Comparison of ENCODE assay signal across 28 cellular contexts in genomic region chr9:109948453-109948852, GRCh38.
"Had no signal": no experiment of that assay in that cellular context is flagged by ENCODE, and none has a peak within 500 bp of the region (broad histone marks: within the 10 kb centered on the region; RNA-seq: fewer than 3 reads in every experiment).

No MANE protein-coding gene starts in this region.

- H3K9me3 ChIP-seq: esophagus squamous epithelium, gastrocnemius medialis, heart right ventricle, left lung, lower lobe of right lung, mucosa of descending colon had no signal

- ATAC-seq: effector memory CD8-positive, alpha-beta T cell; esophagus mucosa; gastrocnemius medialis; heart right ventricle; left cardiac atrium; left lung; left ventricle myocardium superior; lower lobe of right lung; mucosa of descending colon; naive thymus-derived CD8-positive, alpha-beta T cell had no signal

- H3K36me3 Mint-ChIP-seq: naive B cell; naive thymus-derived CD8-positive, alpha-beta T cell had no signal

- H3K27me3 ChIP-seq: esophagus squamous epithelium, gastrocnemius medialis, heart right ventricle, left lung had no signal

- FAIRE-seq: endometrium, islet of Langerhans, keratinocyte had no signal

- H3K27me3 Mint-ChIP-seq: dendritic cell treated with granulocyte-macrophage colony-stimulating factor and Interleukin-4, amounts not matched to agents 40 ng/mL and 50 ng/mL, for 4 days; naive B cell had no signal

- H3K27ac Mint-ChIP-seq: dendritic cell treated with granulocyte-macrophage colony-stimulating factor and Interleukin-4, amounts not matched to agents 40 ng/mL and 50 ng/mL, for 4 days; effector memory CD8-positive, alpha-beta T cell; endodermal cell; mesothelial cell of epicardium; naive thymus-derived CD8-positive, alpha-beta T cell had no signal

- H3K4me1 ChIP-seq: esophagus squamous epithelium, gastrocnemius medialis, heart right ventricle, left lung, lower lobe of right lung had no signal

- H3K9me3 Mint-ChIP-seq: effector memory CD8-positive, alpha-beta T cell; endodermal cell had no signal

- H3K36me3 ChIP-seq: esophagus squamous epithelium, gastrocnemius medialis, left lung, lower lobe of right lung had no signal

- H3K4me3 Mint-ChIP-seq: dendritic cell treated with granulocyte-macrophage colony-stimulating factor and Interleukin-4, amounts not matched to agents 40 ng/mL and 50 ng/mL, for 4 days; effector memory CD8-positive, alpha-beta T cell; endodermal cell; mesothelial cell of epicardium; naive B cell; naive thymus-derived CD8-positive, alpha-beta T cell had no signal

- H3K4me3 ChIP-seq: esophagus squamous epithelium, gastrocnemius medialis, heart right ventricle, left lung, lower lobe of right lung, mucosa of descending colon had no signal

- DNase-seq: cortex of kidney; effector CD8-positive, alpha-beta T cell; effector memory CD8-positive, alpha-beta T cell; endodermal cell; erythroblast; esophagus squamous epithelium; foreskin fibroblast; foreskin melanocyte; gastrocnemius medialis; glutamatergic neuron; head of caudate nucleus; heart right ventricle; hippocampal formation; left cardiac atrium; left lung; left ventricle myocardium superior; lower lobe of right lung; mesenchymal stem cell; mucosa of descending colon; naive B cell; naive thymus-derived CD8-positive, alpha-beta T cell had no signal

- H3K27ac ChIP-seq: epithelial cell of prostate, esophagus squamous epithelium, gastrocnemius medialis, heart right ventricle, left lung, lower lobe of right lung had no signal
